Comparison of ENCODE assay signal across 8 cellular contexts in the genomic region with DNA sequence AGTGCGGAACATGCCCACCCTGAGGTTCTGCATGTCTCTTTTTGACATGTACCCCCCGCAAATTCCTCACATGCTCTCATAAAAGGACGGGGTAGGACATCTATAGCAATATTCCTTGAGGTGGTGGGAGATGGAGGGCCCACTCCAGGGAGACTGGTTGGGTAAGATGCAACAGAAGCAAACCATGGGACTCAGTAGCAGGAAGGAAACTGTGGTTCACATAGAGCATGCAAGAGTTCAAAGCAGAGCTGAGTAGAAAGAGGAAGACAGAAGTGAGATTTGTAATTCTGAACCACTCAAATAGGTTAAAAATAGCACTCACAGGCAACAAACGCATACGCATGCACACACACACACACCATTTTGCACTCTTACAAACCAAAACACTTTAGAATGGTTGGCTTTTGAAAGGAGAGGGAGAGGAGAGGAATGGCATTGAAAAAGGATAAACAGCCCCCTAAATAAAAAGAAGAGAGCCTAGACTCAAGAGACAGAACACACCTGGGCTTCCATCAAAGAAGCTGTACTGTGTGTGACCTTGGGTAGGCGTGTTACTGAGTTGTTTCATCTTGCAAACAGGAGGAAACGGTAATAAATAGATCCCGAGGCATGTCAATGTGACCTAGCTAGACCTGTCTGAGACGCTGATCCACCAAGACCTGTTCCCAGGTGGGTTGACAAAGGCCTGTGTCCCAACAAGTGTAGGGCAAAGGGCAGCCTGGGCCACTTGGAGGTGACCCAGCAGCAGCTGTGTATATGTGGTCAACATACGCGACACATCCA.
DNase-seq lines count a peak whose midpoint lies in the region; ATAC-seq lines count a peak whose summit lies in the region.

No MANE protein-coding gene starts in this region.

- no peaks in the 10 kb centered on the region for H3K9me3 Mint-ChIP-seq in effector memory CD8-positive, alpha-beta T cell

- DNase-seq in Kasumi-1 (lab: John Stamatoyannopoulos, UW): peak; percentile 98 to 99
- DNase-seq in effector memory CD8-positive, alpha-beta T cell: peak in 1 of 3 experiments; percentile 13
- no peak for DNase-seq in NCI-H82 (lab: John Stamatoyannopoulos, UW)
- DNase-seq in NCI-H1092 treated with DMSO at 0.1 percent for 48 hours (lab: John Stamatoyannopoulos, UW): no peak
- no peak for DNase-seq in dedifferentiated amniotic fluid mesenchymal stem cell (ENCODE audit: extremely low spot score)
- no peak for DNase-seq in NCI-H1436 treated with DMSO at 0.1 percent for 48 hours (lab: John Stamatoyannopoulos, UW)

- H3K27me3 Mint-ChIP-seq in effector memory CD8-positive, alpha-beta T cell: no peaks in the 10 kb centered on the region

- peaks cover 48 to 63% of the 10 kb centered on the region in 2 donors for H3K4me1 Mint-ChIP-seq in effector memory CD8-positive, alpha-beta T cell (ENCODE audit: low read depth in 2 of 2)

- peaks cover 28% of the 10 kb centered on the region for H3K36me3 Mint-ChIP-seq in effector memory CD8-positive, alpha-beta T cell (ENCODE audit: insufficient read depth)

- H3K27ac Mint-ChIP-seq in effector memory CD8-positive, alpha-beta T cell: peak overlapping the region; percentile 27 to 87

- H3K4me3 Mint-ChIP-seq in effector memory CD8-positive, alpha-beta T cell: peak overlapping the region; percentile 45 to 69

- ATAC-seq in GM18520 (IDR thresholded peaks at IDR 0.05; ENCODE audit: unreplicated experiment) (peak; percentile 86), GM21737 (IDR thresholded peaks at IDR 0.05; ENCODE audit: unreplicated experiment) (peak; percentile 88)
- ATAC-seq in effector memory CD8-positive, alpha-beta T cell (replicated peaks): peak; percentile 76

Comparison
In these comparisons a context has a peak if more than half of its experiments do, and no peak if none do; other contexts are left out.
1. DNase-seq: peak in Kasumi-1 (2 of 2); none in NCI-H82 (single experiment), NCI-H1092 treated with DMSO at 0.1 percent for 48 hours (single experiment), dedifferentiated amniotic fluid mesenchymal stem cell (single experiment) and NCI-H1436 treated with DMSO at 0.1 percent for 48 hours (single experiment).
2. Peak in every context shown above with its lines, with median percentiles within 50 percentile points of each other: ATAC-seq.